31 cellular contexts compared by ENCODE assay signal in the genomic region with DNA sequence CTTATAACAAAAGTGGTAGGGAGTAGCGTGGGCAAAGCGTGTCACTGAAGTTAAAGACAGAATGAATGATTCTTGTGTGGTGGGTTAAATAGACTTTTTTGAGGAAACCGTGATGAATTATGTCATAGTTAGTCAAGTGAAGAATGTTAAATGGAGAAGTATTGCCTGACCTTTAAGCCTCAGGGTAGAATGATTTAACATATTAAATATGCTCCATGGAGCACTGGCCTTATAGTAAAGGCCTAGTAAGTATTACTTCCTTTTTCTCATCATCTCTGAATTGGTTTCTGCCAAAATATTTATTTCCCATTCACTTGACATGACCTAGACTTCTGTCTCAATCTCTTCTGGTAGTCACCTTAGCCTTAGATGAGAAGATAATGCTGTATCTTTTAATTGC. TPM values are rescaled to one million over a fixed set of nuclear protein-coding genes. Genes with fewer than 3 reads are reported as not detected.
"Had no signal": no experiment of that assay in that cellular context is flagged by ENCODE, and none has a peak within 500 bp of the region (broad histone marks: within the 10 kb centered on the region; RNA-seq: fewer than 3 reads in every experiment).

No MANE protein-coding gene starts in this region.

- H3K4me3 ChIP-seq: colonic mucosa, gastrocnemius medialis, heart left ventricle, lower lobe of right lung, prostate gland, right atrium auricular region, smooth muscle cell, thoracic aorta, tibial nerve, upper lobe of left lung, uterus had no signal

- DNase-seq: colonic mucosa; effector CD8-positive, alpha-beta T cell; endodermal cell; foreskin fibroblast; gastrocnemius medialis; heart left ventricle; hippocampal formation; islet precursor cell; kidney glomerular epithelial cell; left ventricle myocardium superior; lower lobe of right lung; naive thymus-derived CD8-positive, alpha-beta T cell; nephron progenitor cell; nucleus accumbens; stimulated activated CD4-positive, alpha-beta T cell treated with anti-CD3 and anti-CD28 coated beads, Interleukin-12 subunit alpha, Interleukin-12 subunit beta, amount 100 ng/mL, for 4 hours; stimulated activated CD4-positive, alpha-beta T cell treated with anti-CD3 and anti-CD28 coated beads, Interleukin-1b, Interleukin-23, amount 100 ng/mL, for 48 hours; stimulated activated CD4-positive, alpha-beta T cell treated with anti-CD3 and anti-CD28 coated beads, Interleukin-4, amount 100 ng/mL, for 24 hours; upper lobe of left lung; uterus had no signal

- H3K27ac ChIP-seq: colonic mucosa, epithelial cell of prostate, gastrocnemius medialis, heart left ventricle, lower lobe of right lung, prostate gland, right atrium auricular region, thoracic aorta, tibial nerve, upper lobe of left lung, uterus had no signal

- H3K27me3 ChIP-seq: gastrocnemius medialis, right atrium auricular region, upper lobe of left lung had no signal

- H3K36me3 ChIP-seq: colonic mucosa, gastrocnemius medialis, heart left ventricle, lower lobe of right lung, prostate gland, right atrium auricular region, thoracic aorta, tibial nerve, upper lobe of left lung had no signal

- H3K4me1 ChIP-seq: colonic mucosa, gastrocnemius medialis, heart left ventricle, lower lobe of right lung, prostate gland, right atrium auricular region, tibial nerve, upper lobe of left lung, uterus had no signal

- H3K4me2 ChIP-seq: smooth muscle cell had no signal

- H3K9me3 ChIP-seq: colonic mucosa, gastrocnemius medialis, heart left ventricle, lower lobe of right lung, prostate gland, right atrium auricular region, thoracic aorta, tibial nerve, uterus had no signal

RNA-seq across cellular contexts. Expression of gene MAGEB1, which starts 23.7 kb away (rescaled TPM):
- total RNA-seq: colonic mucosa; esophagus mucosa; gastrocnemius medialis; glomerular endothelial cell; heart left ventricle; left ventricle myocardium superior; lower lobe of right lung; mesenteric fat pad; myocyte; naive thymus-derived CD8-positive, alpha-beta T cell; osteocyte; right atrium auricular region; sciatic nerve; smooth muscle cell; thoracic aorta; tibial nerve; upper lobe of left lung; uterus had no signal
- polyA plus RNA-seq: heart left ventricle; naive thymus-derived CD8-positive, alpha-beta T cell; smooth muscle cell had no signal

RNA-seq across cellular contexts. Expression of gene MAGEB4, which starts 28.8 kb away (rescaled TPM):
- total RNA-seq: colonic mucosa; endodermal cell; esophagus mucosa; gastrocnemius medialis; glomerular endothelial cell; heart left ventricle; left ventricle myocardium superior; lower lobe of right lung; mesenteric fat pad; myocyte; naive thymus-derived CD8-positive, alpha-beta T cell; osteocyte; right atrium auricular region; sciatic nerve; thoracic aorta; tibial nerve; upper lobe of left lung; uterus had no signal
- polyA plus RNA-seq: heart left ventricle; naive thymus-derived CD8-positive, alpha-beta T cell; smooth muscle cell had no signal

RNA-seq across cellular contexts. Expression of gene NR0B1, which starts 38.6 kb away (rescaled TPM):
- total RNA-seq: esophagus mucosa; gastrocnemius medialis; heart left ventricle; left ventricle myocardium superior; lower lobe of right lung; mesenteric fat pad; myocyte; naive thymus-derived CD8-positive, alpha-beta T cell; osteocyte; right atrium auricular region; smooth muscle cell; upper lobe of left lung had no signal
- polyA plus RNA-seq: naive thymus-derived CD8-positive, alpha-beta T cell; smooth muscle cell had no signal

RNA-seq across cellular contexts. Expression of gene MAGEB3, which starts 40.2 kb away (rescaled TPM):
- total RNA-seq: colonic mucosa; endodermal cell; esophagus mucosa; gastrocnemius medialis; glomerular endothelial cell; heart left ventricle; left ventricle myocardium superior; lower lobe of right lung; mesenteric fat pad; myocyte; naive thymus-derived CD8-positive, alpha-beta T cell; osteocyte; right atrium auricular region; sciatic nerve; smooth muscle cell; thoracic aorta; tibial nerve; upper lobe of left lung; uterus had no signal
- polyA plus RNA-seq: heart left ventricle; naive thymus-derived CD8-positive, alpha-beta T cell; smooth muscle cell had no signal

RNA-seq across cellular contexts. Expression of gene MAGEB2, which starts 55.3 kb away (rescaled TPM):
- total RNA-seq: colonic mucosa; endodermal cell; esophagus mucosa; gastrocnemius medialis; glomerular endothelial cell; heart left ventricle; left ventricle myocardium superior; lower lobe of right lung; mesenteric fat pad; myocyte; naive thymus-derived CD8-positive, alpha-beta T cell; osteocyte; right atrium auricular region; sciatic nerve; smooth muscle cell; thoracic aorta; tibial nerve; upper lobe of left lung; uterus had no signal
- polyA plus RNA-seq: heart left ventricle; naive thymus-derived CD8-positive, alpha-beta T cell; smooth muscle cell had no signal
